Comparison of ENCODE assay signal across 13 cellular contexts in genomic region chr13:28049880-28050871, GRCh38. TPM values are rescaled to one million over a fixed set of nuclear protein-coding genes. Genes with fewer than 3 reads are reported as not detected.
A peak's percentile ranks its signal among the peaks of the same experiment; 100 is the strongest.
DNase-seq lines count a peak whose midpoint lies in the region; ATAC-seq lines count a peak whose summit lies in the region.
"Had no signal": no experiment of that assay in that cellular context is flagged by ENCODE, and none has a peak within 500 bp of the region (broad histone marks: within the 10 kb centered on the region; RNA-seq: fewer than 3 reads in every experiment).

No MANE protein-coding gene starts in this region.

- H3K79me2 ChIP-seq in trophoblast cell (ENCODE audit: control insufficient read depth, insufficient read depth, low read length, poor library complexity) = no peaks in the 10 kb centered on the region

- WGBS in trophoblast cell (ENCODE audit: extremely low coverage, insufficient coverage, insufficient read length) = no CpG with 5 or more reads among the region's 7 CpGs

- H2AFZ ChIP-seq in trophoblast cell (ENCODE audit: insufficient read depth, low read length, poor library complexity) = no peak overlapping the region

- ATAC-seq in GM18520 (IDR thresholded peaks at IDR 0.05; ENCODE audit: unreplicated experiment) (peak; percentile 34), GM21723 (IDR thresholded peaks at IDR 0.05; ENCODE audit: unreplicated experiment) (peak; percentile 51), HG03439 (IDR thresholded peaks at IDR 0.05; ENCODE audit: unreplicated experiment) (peak; percentile 48)
- ATAC-seq in activated CD4-positive, CD25-positive, alpha-beta regulatory T cell treated with anti-CD3 and anti-CD28 coated beads, Interleukin-2, amount 50 U/mL, for 24 hours = no peak

- no peak overlapping the region for H2BK12ac ChIP-seq in trophoblast cell (ENCODE audit: low read length)

- H3K9me3 ChIP-seq in trophoblast cell (ENCODE audit: insufficient read depth, low read depth, low read length) = no peaks in the 10 kb centered on the region
- H3K9me3 ChIP-seq: adrenal gland, BE2C had no signal

- H2AK5ac ChIP-seq in trophoblast cell (ENCODE audit: low read length) = no peak overlapping the region

- H3K14ac ChIP-seq in trophoblast cell (ENCODE audit: low read length) = no peak overlapping the region

- no peak overlapping the region for H3K27ac ChIP-seq in trophoblast cell (ENCODE audit: low read depth, low read length)
- H3K27ac ChIP-seq: adrenal gland, SK-N-MC had no signal

- no peak overlapping the region for H3K4me3 ChIP-seq in trophoblast cell (ENCODE audit: low read depth, low read length)
- H3K4me3 ChIP-seq: adrenal gland, SK-N-MC had no signal

- H3K9ac ChIP-seq in trophoblast cell (ENCODE audit: low read length) = no peak overlapping the region

- no peaks in the 10 kb centered on the region for H3K36me3 ChIP-seq in trophoblast cell (ENCODE audit: control insufficient read depth in 1 of 2, insufficient read depth in 2 of 2, low read length in 2 of 2)
- H3K36me3 ChIP-seq: adrenal gland, BE2C had no signal

- no peak overlapping the region for H4K91ac ChIP-seq in trophoblast cell (ENCODE audit: low read depth, low read length)

- H3K18ac ChIP-seq in trophoblast cell (ENCODE audit: low read length) = no peak overlapping the region

- no peaks in the 10 kb centered on the region for H3K4me1 ChIP-seq in trophoblast cell (ENCODE audit: control insufficient read depth in 1 of 2, insufficient read depth in 2 of 2, low read length in 2 of 2)
- H3K4me1 ChIP-seq: adrenal gland, BE2C had no signal

- H4K12ac ChIP-seq in trophoblast cell (ENCODE audit: low read depth, low read length) = no peak overlapping the region

- H3K4me2 ChIP-seq in trophoblast cell (ENCODE audit: low read length) = no peak overlapping the region

- no peak overlapping the region for H2BK5ac ChIP-seq in trophoblast cell (ENCODE audit: low read depth, low read length, poor library complexity)

- H3K27me3 ChIP-seq in trophoblast cell (ENCODE audit: insufficient read depth, low read length) = no peaks in the 10 kb centered on the region

- no peaks in the 10 kb centered on the region for H3K79me1 ChIP-seq in trophoblast cell (ENCODE audit: low read length)

- no peak overlapping the region for H4K8ac ChIP-seq in trophoblast cell (ENCODE audit: low read depth, low read length)

- no peak overlapping the region for H2BK120ac ChIP-seq in trophoblast cell (ENCODE audit: insufficient read depth, low read length, poor library complexity)

- no peak overlapping the region for H3K4ac ChIP-seq in trophoblast cell (ENCODE audit: low read depth, low read length)

- peak; percentile 62 for DNase-seq in iPS-NIHi11 (ENCODE audit: low spot score)
- no peak for DNase-seq in activated CD8-positive, alpha-beta memory T cell treated with anti-CD3 and anti-CD28 coated beads, Interleukin-2, amount 50 U/mL, for 48 hours
- no peak for DNase-seq in CD1c-positive myeloid dendritic cell (ENCODE audit: extremely low spot score)
- DNase-seq in trophoblast cell = no peak
- DNase-seq: activated CD4-positive, alpha-beta T cell treated with anti-CD3 and anti-CD28 coated beads, Interleukin-2, amount 50 U/mL, for 48 hours; adrenal gland; BE2C; NCI-H226 had no signal

- H3K23ac ChIP-seq in trophoblast cell (ENCODE audit: low read length) = no peak overlapping the region

RNA-seq across cellular contexts. Expression of gene FLT3, which starts 50.2 kb away (rescaled TPM):
- polyA plus RNA-seq in trophoblast cell (2013) = 0.01 and 0.03 TPM in 2 replicates

Comparison
In these comparisons a context has a peak if more than half of its experiments do, and no peak if none do; other contexts are left out.
1. ATAC-seq: peak in GM18520 (single experiment), GM21723 (single experiment) and HG03439 (single experiment); none in activated CD4-positive, CD25-positive, alpha-beta regulatory T cell treated with anti-CD3 and anti-CD28 coated beads, Interleukin-2, amount 50 U/mL, for 24 hours (0 of 2).